In the genomic region with DNA sequence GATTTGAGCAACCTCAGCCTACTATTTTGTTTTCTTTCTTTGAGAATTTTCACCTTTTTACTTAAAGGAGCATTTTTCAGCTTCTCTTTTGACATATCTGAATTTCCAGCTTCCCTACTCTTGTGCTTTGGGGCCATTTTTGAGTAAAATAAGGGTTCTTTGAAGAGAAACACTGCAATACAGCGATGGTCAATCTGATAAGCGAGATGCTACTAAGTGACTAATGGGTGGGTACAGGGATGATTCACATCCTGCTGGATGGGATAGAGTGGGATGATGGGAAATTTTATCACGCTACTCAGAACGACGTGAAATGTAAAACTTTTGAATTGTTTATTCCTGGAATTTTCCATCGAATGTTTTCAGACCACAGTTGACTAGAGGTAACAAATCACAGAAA, we compare ENCODE assay signal across 18 cellular contexts. TPM values are rescaled to one million over a fixed set of nuclear protein-coding genes. Genes with fewer than 3 reads are reported as not detected.
DNase-seq lines count a peak whose midpoint lies in the region; ATAC-seq and TF ChIP-seq lines count a peak whose summit lies in the region.
"Had no signal": no experiment of that assay in that cellular context is flagged by ENCODE, and none has a peak within 500 bp of the region (broad histone marks: within the 10 kb centered on the region; RNA-seq: fewer than 3 reads in every experiment).

No MANE protein-coding gene starts in this region.

- no peak overlapping the region for H3K4me3 Mint-ChIP-seq in activated T-helper 17 cell treated with anti-CD3 and anti-CD28 coated beads, Interleukin-2, amount 50 U/mL, for 72 hours
- no peak overlapping the region for H3K4me3 Mint-ChIP-seq in H9
- H3K4me3 Mint-ChIP-seq: activated B cell treated with CpG ODN at 0.5 μM for 24 hours; activated naive CD8-positive, alpha-beta T cell treated with anti-CD3 and anti-CD28 coated beads, Interleukin-2, amount 10 ng/mL, durations not matched to agents 7 days and 5 days; dendritic cell treated with granulocyte-macrophage colony-stimulating factor and Interleukin-4, amounts not matched to agents 40 ng/mL and 50 ng/mL, for 4 days had no signal

- H3K79me1 ChIP-seq in H9 (ENCODE audit: insufficient read depth, low read depth, low read length, poor library complexity, severe bottlenecking) = no peaks in the 10 kb centered on the region

- no peak overlapping the region for H2BK12ac ChIP-seq in H9 (ENCODE audit: insufficient read length, low read depth, low read length)

- H2BK20ac ChIP-seq in H9 (ENCODE audit: low read depth, low read length, poor library complexity, severe bottlenecking) = no peak overlapping the region

- peak; percentile 28 for DNase-seq in AG04449 (ENCODE audit: low read depth, low spot score)
- DNase-seq in HT1080 (ENCODE audit: low read depth) = peak; percentile 90
- DNase-seq in glomerular endothelial cell (ENCODE audit: extremely low read depth, low read depth, low spot score) = peak; percentile 67
- DNase-seq in NCI-H1417 (lab: John Stamatoyannopoulos, UW) = no peak
- no peak for DNase-seq in H9
- DNase-seq in HUDEP-2 (lab: John Stamatoyannopoulos, UW; ENCODE audit: unreplicated experiment in 76 of 76) = no peak
- no peak for DNase-seq in NCI-H82 treated with DMSO at 0.1 percent for 48 hours (lab: John Stamatoyannopoulos, UW; ENCODE audit: unreplicated experiment)
- DNase-seq: activated B cell treated with CpG ODN at 0.5 μM for 24 hours; activated naive CD8-positive, alpha-beta T cell treated with anti-CD3 and anti-CD28 coated beads, Interleukin-2, amount 10 ng/mL, durations not matched to agents 7 days and 5 days; BE2C; DMS79 treated with DMSO at 0.1 percent for 48 hours; foreskin melanocyte; Kasumi-1; NCI-H1694 treated with DMSO at 0.1 percent for 48 hours; NCI-H748 treated with DMSO at 0.1 percent for 48 hours; tibial artery had no signal

- POLR2A ChIA-PET in AG04449 (lab: Yijun Ruan, JAX) = no interaction called here

- H2BK5ac ChIP-seq in H9 (ENCODE audit: insufficient read length, low read length) = no peak overlapping the region

- no peak overlapping the region for H2BK15ac ChIP-seq in H9 (ENCODE audit: low read depth, low read length)

- H4K20me1 ChIP-seq in H9 (ENCODE audit: control insufficient read depth, insufficient read depth, insufficient read length) = no peaks in the 10 kb centered on the region

- H3K9me3 Mint-ChIP-seq in activated T-helper 17 cell treated with anti-CD3 and anti-CD28 coated beads, Interleukin-2, amount 50 U/mL, for 72 hours = no peaks in the 10 kb centered on the region
- no peaks in the 10 kb centered on the region for H3K9me3 Mint-ChIP-seq in H9
- H3K9me3 Mint-ChIP-seq: activated B cell treated with CpG ODN at 0.5 μM for 24 hours; activated naive CD8-positive, alpha-beta T cell treated with anti-CD3 and anti-CD28 coated beads, Interleukin-2, amount 10 ng/mL, durations not matched to agents 7 days and 5 days; dendritic cell treated with granulocyte-macrophage colony-stimulating factor and Interleukin-4, amounts not matched to agents 40 ng/mL and 50 ng/mL, for 4 days had no signal

- no peak overlapping the region for H3K14ac ChIP-seq in H9 (ENCODE audit: insufficient read depth, low read length)

- no peak overlapping the region for H3K18ac ChIP-seq in H9 (ENCODE audit: insufficient read length, low read depth, low read length)

- H3K4me1 Mint-ChIP-seq in activated T-helper 17 cell treated with anti-CD3 and anti-CD28 coated beads, Interleukin-2, amount 50 U/mL, for 72 hours = no peaks in the 10 kb centered on the region
- H3K4me1 Mint-ChIP-seq in H9 = peaks cover 3 to 4% of the 10 kb centered on the region in 2 experiments; a peak in 3 of 4 replicates

- no peaks in the 10 kb centered on the region for H3K23me2 ChIP-seq in H9 (ENCODE audit: insufficient read length, low read depth, low read length, poor library complexity, severe bottlenecking)

- H3T11ph ChIP-seq in H9 (ENCODE audit: low read length) = no peak overlapping the region

- WGBS in H9 (ENCODE audit: extremely low coverage, insufficient read length, low lambda C conversion rate) = no CpG with 5 or more reads among the region's 6 CpGs

- H3K36me3 Mint-ChIP-seq in activated T-helper 17 cell treated with anti-CD3 and anti-CD28 coated beads, Interleukin-2, amount 50 U/mL, for 72 hours (ENCODE audit: low read depth) = no peaks in the 10 kb centered on the region
- no peaks in the 10 kb centered on the region for H3K36me3 Mint-ChIP-seq in H9 (ENCODE audit: insufficient read depth in 1 of 3, low read depth in 3 of 3)
- H3K36me3 Mint-ChIP-seq: activated naive CD8-positive, alpha-beta T cell treated with anti-CD3 and anti-CD28 coated beads, Interleukin-2, amount 10 ng/mL, durations not matched to agents 7 days and 5 days had no signal

- no peak overlapping the region for H3K56ac ChIP-seq in H9 (ENCODE audit: insufficient read length, low read depth, low read length)

- H3K9me3 ChIP-seq in H9 (ENCODE audit: control insufficient read depth, low read depth, low read length) = no peaks in the 10 kb centered on the region
- H3K9me3 ChIP-seq: BE2C, tibial artery had no signal

- H3K23ac ChIP-seq in H9 (ENCODE audit: insufficient read length, low read depth, low read length) = no peak overlapping the region

- H3K27me3 Mint-ChIP-seq in activated T-helper 17 cell treated with anti-CD3 and anti-CD28 coated beads, Interleukin-2, amount 50 U/mL, for 72 hours = peaks cover 3% of the 10 kb centered on the region
- no peaks in the 10 kb centered on the region for H3K27me3 Mint-ChIP-seq in H9 (ENCODE audit: low read depth)

- no peaks in the 10 kb centered on the region for H3K79me2 ChIP-seq in H9 (ENCODE audit: insufficient read depth, low read length)

- TF ChIP-seq CTCF in AG04449 (IDR thresholded peaks at IDR 0.05; ENCODE audit: insufficient read depth, low read length, missing control alignments) = no peak
- no peak for TF ChIP-seq CTCF in H9 (conservative IDR thresholded peaks at IDR 0.05)

- no peak overlapping the region for H3K4me3 ChIP-seq in AG04449 (ENCODE audit: low read depth, low read length)
- H3K4me3 ChIP-seq: tibial artery had no signal

- H2AK5ac ChIP-seq in H9 (ENCODE audit: insufficient read length, low read length) = no peak overlapping the region

- no peak overlapping the region for H3K4ac ChIP-seq in H9 (ENCODE audit: low read depth, low read length)

- H4K8ac ChIP-seq in H9 (replicated peaks; ENCODE audit: insufficient read length, low read depth, low read length) = no peak overlapping the region

- H3K4me2 ChIP-seq in H9 (ENCODE audit: insufficient read depth, insufficient read length, low read length) = no peak overlapping the region

- H3K9ac ChIP-seq in H9 (ENCODE audit: extremely low read depth, insufficient read length, low read length) = no peak overlapping the region

- H2BK120ac ChIP-seq in H9 (ENCODE audit: low read depth, low read length, poor library complexity, severe bottlenecking) = no peak overlapping the region

- CTCF ChIA-PET in AG04449 (lab: Yijun Ruan, JAX) = interaction anchor here (0.7 to 2.4 kb wide), 5 partner anchors 10 to 45 kb away, joined by 3 to 8 read pairs (median 3); no protein-coding TSS in a partner anchor

- no peak overlapping the region for H2AFZ ChIP-seq in H9 (ENCODE audit: low read length)

- H3K27ac ChIP-seq in H9 (ENCODE audit: insufficient read length, low read depth, low read length) = no peak overlapping the region
- H3K27ac ChIP-seq: tibial artery had no signal

- no peak overlapping the region for H3K27ac Mint-ChIP-seq in activated T-helper 17 cell treated with anti-CD3 and anti-CD28 coated beads, Interleukin-2, amount 50 U/mL, for 72 hours
- no peak overlapping the region for H3K27ac Mint-ChIP-seq in H9
- H3K27ac Mint-ChIP-seq: activated B cell treated with CpG ODN at 0.5 μM for 24 hours; activated naive CD8-positive, alpha-beta T cell treated with anti-CD3 and anti-CD28 coated beads, Interleukin-2, amount 10 ng/mL, durations not matched to agents 7 days and 5 days; dendritic cell treated with granulocyte-macrophage colony-stimulating factor and Interleukin-4, amounts not matched to agents 40 ng/mL and 50 ng/mL, for 4 days had no signal

- H4K91ac ChIP-seq in H9 (ENCODE audit: insufficient read length, low read depth, low read length) = no peak overlapping the region

- H4K5ac ChIP-seq in H9 (ENCODE audit: insufficient read length, low read depth, low read length) = no peak overlapping the region

- ATAC-seq in activated T-helper 17 cell treated with anti-CD3 and anti-CD28 coated beads, Interleukin-2, amount 50 U/mL, for 72 hours (replicated peaks) = peak; percentile 75

- no peaks in the 10 kb centered on the region for H3K27me3 ChIP-seq in H9 (ENCODE audit: insufficient read depth, low read length)
- H3K27me3 ChIP-seq: BE2C, tibial artery had no signal

- H3K4me1 ChIP-seq in H9 (ENCODE audit: insufficient read depth, low read length) = no peaks in the 10 kb centered on the region
- H3K4me1 ChIP-seq: BE2C, tibial artery had no signal

RNA-seq across cellular contexts. Expression of a gene that starts 8.3 kb away (rescaled TPM):
- total RNA-seq in HT1080 (2014; rRNA removed; shearing (Covaris generic)) = 27.6 and 33.8 TPM in 2 replicates
- polyA plus RNA-seq in HT1080 (2015; cell fraction: cytosol; rRNA removed) = 24.9 and 30.6 TPM in 2 replicates
- polyA plus RNA-seq in HT1080 (2015; cell fraction: nucleus; rRNA removed) = 22.1 and 25.6 TPM in 2 replicates
- 10 to 100 TPM in 1 of 2 donors, 1 to 10 TPM in 1; 7.9 to 12.4 TPM for total RNA-seq in activated T-helper 17 cell treated with anti-CD3 and anti-CD28 coated beads, Interleukin-2, amount 50 U/mL, for 72 hours
- total RNA-seq in glomerular endothelial cell (14.1 and 16.8 TPM in 2 replicates), H9 (2021) (14.0 and 15.1 TPM in 2 replicates)

Comparison
In these comparisons a context has a peak if more than half of its experiments do, and no peak if none do; other contexts are left out.
1. DNase-seq: peak in AG04449 (single experiment), HT1080 (single experiment) and glomerular endothelial cell (single experiment); none in NCI-H1417 (0 of 3), H9 (single experiment), HUDEP-2 (0 of 76) and NCI-H82 treated with DMSO at 0.1 percent for 48 hours (single experiment).